ENCODE assay signal across 11 cellular contexts in the genomic region with DNA sequence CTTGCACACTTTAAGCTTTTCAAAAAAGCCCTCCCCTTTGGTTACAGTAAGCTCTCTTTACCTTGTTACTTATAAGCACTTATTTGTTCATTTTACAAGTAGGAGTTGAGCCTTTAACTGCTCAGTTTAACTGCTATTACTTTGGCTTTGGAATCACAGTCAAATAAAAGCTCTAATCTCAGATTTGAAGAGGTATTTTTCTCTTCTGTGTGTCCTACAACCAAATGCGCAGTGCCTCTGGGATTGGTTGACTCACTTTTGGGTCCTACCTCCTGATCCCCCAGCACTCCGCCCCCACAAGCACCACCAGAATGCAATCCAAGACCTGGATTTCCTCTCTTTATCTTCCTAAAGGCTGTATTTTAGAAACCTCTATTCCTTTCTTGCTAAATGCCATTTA. TPM values are rescaled to one million over a fixed set of nuclear protein-coding genes. Genes with fewer than 3 reads are reported as not detected.
DNase-seq lines count a peak whose midpoint lies in the region; ATAC-seq, FAIRE-seq and TF ChIP-seq lines count a peak whose summit lies in the region.
"Had no signal": no experiment of that assay in that cellular context is flagged by ENCODE, and none has a peak within 500 bp of the region (broad histone marks: within the 10 kb centered on the region; RNA-seq: fewer than 3 reads in every experiment).

No MANE protein-coding gene starts in this region.

- H3K36me3 ChIP-seq in PC-9 (ENCODE audit: low read depth) (peaks cover 16% of the 10 kb centered on the region; the same call in 1 of the 2 replicates), endothelial cell of umbilical vein (ENCODE audit: control insufficient read depth in 2 of 2, extremely low read depth in 1 of 2, insufficient read depth in 2 of 2, low read length in 2 of 2) (no peaks in the 10 kb centered on the region), skeletal muscle satellite cell (ENCODE audit: insufficient read depth, low read length) (no peaks in the 10 kb centered on the region), colonic mucosa (no peaks in the 10 kb centered on the region)
- H3K36me3 ChIP-seq: thyroid gland had no signal

- H3K27ac ChIP-seq in PC-9 (no peak overlapping the region), endothelial cell of umbilical vein (ENCODE audit: insufficient read depth, low read depth, low read length) (peak overlapping the region; percentile 81), colonic mucosa (no peak overlapping the region)

- TF ChIP-seq POLR2A in endothelial cell of umbilical vein (IDR thresholded peaks at IDR 0.05; ENCODE audit: low read depth, low read length): no peak

- peaks cover 35% of the 10 kb centered on the region for H3F3A ChIP-seq in PC-9 (ENCODE audit: insufficient read depth, low read depth)

- H2AFZ ChIP-seq in PC-9 (no peak overlapping the region), endothelial cell of umbilical vein (ENCODE audit: low read depth, low read length) (no peak overlapping the region)

- dilution Hi-C loops in endothelial cell of umbilical vein (cut with MboI; ENCODE audit: extremely low pct_ligation_motif_present, low sequenced_read_pairs): no loop called here

- H3K9me2 ChIP-seq in PC-9 (ENCODE audit: insufficient read depth): no peaks in the 10 kb centered on the region

- H3K4me2 ChIP-seq in PC-9 (peak overlapping the region; percentile 91), endothelial cell of umbilical vein (ENCODE audit: insufficient read depth, low read length) (peak overlapping the region; percentile 98), skeletal muscle satellite cell (ENCODE audit: low read length) (peak overlapping the region; percentile 96)

- no peak for TF ChIP-seq CTCF in PC-9 (conservative IDR thresholded peaks at IDR 0.05)
- no peak for TF ChIP-seq CTCF in endothelial cell of umbilical vein (IDR thresholded peaks at IDR 0.05; ENCODE audit: extremely low read depth in 1 of 2, insufficient read depth in 1 of 2, low read depth in 1 of 2, low read length in 2 of 2)
- no peak for TF ChIP-seq CTCF in colonic mucosa (IDR thresholded peaks at IDR 0.05)

- no peak for FAIRE-seq in endothelial cell of umbilical vein (lab: Jason Lieb, UNC)
- FAIRE-seq: frontal cortex had no signal

- intact Hi-C loops in PC-9 (cut with micrococcal nuclease; ENCODE audit: unreplicated experiment) (no loop called here), endothelial cell of umbilical vein (cut with micrococcal nuclease) (loop anchor here (5.0 kb wide), 3 partner anchors 44 to 114 kb away; no protein-coding TSS in a partner anchor), colonic mucosa (cut with DNase I) (loop anchor here (5.0 kb wide), 1 partner anchor 169 kb away; no protein-coding TSS in a partner anchor)

- H3K79me2 ChIP-seq in PC-9 (ENCODE audit: low read depth) (peaks cover 64% of the 10 kb centered on the region), endothelial cell of umbilical vein (ENCODE audit: control insufficient read depth, insufficient read depth, low read length) (peaks cover 57% of the 10 kb centered on the region)

- H3K27me3 ChIP-seq in PC-9 (ENCODE audit: insufficient read depth, low read depth): no peaks in the 10 kb centered on the region
- H3K27me3 ChIP-seq in endothelial cell of umbilical vein (ENCODE audit: control insufficient read depth in 2 of 2, insufficient read depth in 2 of 2, low read length in 2 of 2): no peaks in the 10 kb centered on the region
- H3K27me3 ChIP-seq in skeletal muscle satellite cell (ENCODE audit: control insufficient read depth, insufficient read depth, low read length): no peaks in the 10 kb centered on the region
- H3K27me3 ChIP-seq in colonic mucosa: no peaks in the 10 kb centered on the region
- H3K27me3 ChIP-seq: thyroid gland had no signal

- CTCF ChIA-PET in PC-9 (lab: Charles Lee) (no interaction called here), endothelial cell of umbilical vein (lab: Charles Lee) (interaction anchor here (1.0 to 11.1 kb wide), 7 partner anchors 17 to 181 kb away, joined by 3 to 138 read pairs (median 47); partner anchors contain the start of gene HINT3)

- H3K4me1 ChIP-seq in PC-9 (replicated peaks; ENCODE audit: insufficient read depth) (peaks cover 69% of the 10 kb centered on the region), endothelial cell of umbilical vein (ENCODE audit: control insufficient read depth, extremely low read depth, insufficient read depth, low read length) (peaks cover 43% of the 10 kb centered on the region), skeletal muscle satellite cell (ENCODE audit: control insufficient read depth, insufficient read depth, low read length) (peaks cover 51% of the 10 kb centered on the region), colonic mucosa (peaks cover 6% of the 10 kb centered on the region)

- H3K9ac ChIP-seq in endothelial cell of umbilical vein (replicated peaks; ENCODE audit: extremely low read depth, insufficient read depth, low read length): peak overlapping the region; percentile 84
- peak overlapping the region; percentile 1 for H3K9ac ChIP-seq in skeletal muscle satellite cell (ENCODE audit: low read depth, low read length)
- no peak overlapping the region for H3K9ac ChIP-seq in colonic mucosa (ENCODE audit: low read depth in 2 of 2, low read length in 2 of 2)

- POLR2A ChIA-PET in PC-9 (lab: Charles Lee; ENCODE audit: unreplicated experiment): interaction anchor here (0.6 kb wide), 1 partner anchor 12 kb away, joined by 3 read pairs; no protein-coding TSS in a partner anchor
- POLR2A ChIA-PET in endothelial cell of umbilical vein (lab: Charles Lee): no interaction called here

- peaks cover 5% of the 10 kb centered on the region; the same call in 1 of the 2 replicates for H3K9me3 ChIP-seq in PC-9 (ENCODE audit: insufficient read depth, low read depth)
- no peaks in the 10 kb centered on the region for H3K9me3 ChIP-seq in endothelial cell of umbilical vein (replicated peaks; ENCODE audit: control insufficient read depth, insufficient read depth, low read length)
- H3K9me3 ChIP-seq in skeletal muscle satellite cell (replicated peaks; ENCODE audit: low read length): no peaks in the 10 kb centered on the region
- no peaks in the 10 kb centered on the region for H3K9me3 ChIP-seq in colonic mucosa
- H3K9me3 ChIP-seq: thyroid gland had no signal

- BruUV-seq in PC-9 (replicated peaks; lab: Mats Ljungman, UMichigan): no TSS peak
- TSS peak; percentile 19 for BruUV-seq in endothelial cell of umbilical vein (replicated peaks; lab: Mats Ljungman, UMichigan)

- H3K9me1 ChIP-seq in endothelial cell of umbilical vein (replicated peaks; ENCODE audit: control insufficient read depth, extremely low read depth, insufficient read depth, low read length): no peaks in the 10 kb centered on the region

- ATAC-seq in GM19397 (IDR thresholded peaks at IDR 0.05; ENCODE audit: unreplicated experiment): no peak

- H3K4me3 ChIP-seq in PC-9: 0 out of 2 replicates have a peak overlapping the region, but pooled peaks have one; percentile 26
- peak overlapping the region in 2 of 3 experiments; percentile 4 to 96 for H3K4me3 ChIP-seq in endothelial cell of umbilical vein (replicated peaks in 1 of 3; ENCODE audit: insufficient read depth in 1 of 3, low read depth in 1 of 3, low read length in 3 of 3)
- H3K4me3 ChIP-seq in skeletal muscle satellite cell (ENCODE audit: low read length): peak overlapping the region; percentile 11
- H3K4me3 ChIP-seq in colonic mucosa: no peak overlapping the region
- H3K4me3 ChIP-seq: thyroid gland had no signal

- DNase-seq in NCI-H1436 (lab: John Stamatoyannopoulos, UW) (peak; percentile 3), NCI-H1436 treated with DMSO at 0.1 percent for 48 hours (lab: John Stamatoyannopoulos, UW) (no peak), PC-9 (no peak), endothelial cell of umbilical vein (ENCODE audit: low read depth, low spot score) (peak; percentile 72), colonic mucosa (no peak), HK-2 (ENCODE audit: unreplicated experiment) (no peak)
- DNase-seq: 8988T, thyroid gland had no signal

- no peaks in the 10 kb centered on the region for H4K20me1 ChIP-seq in PC-9 (ENCODE audit: insufficient read depth)
- no peaks in the 10 kb centered on the region for H4K20me1 ChIP-seq in endothelial cell of umbilical vein (replicated peaks; ENCODE audit: control insufficient read depth, extremely low read depth, insufficient read depth, low read length)

TF ChIP-seq in endothelial cell of umbilical vein, 7 proteins besides CTCF, POLR2A, EP300 and RAD21:
- TF ChIP-seq FOS (IDR thresholded peaks at IDR 0.05; ENCODE audit: borderline replicate concordance, insufficient read depth, low read length) (no peak), JUN (IDR thresholded peaks at IDR 0.05; ENCODE audit: borderline replicate concordance, insufficient read depth, insufficient read length, low read depth) (no peak), EZH2 (IDR thresholded peaks at IDR 0.05; ENCODE audit: borderline replicate concordance, low read depth, low read length, severe bottlenecking) (no peak)

RNA-seq across cellular contexts. Expression of gene NCOA7, which starts 2.5 kb away (rescaled TPM):
- total RNA-seq in PC-9 (2021) (47.6 and 51.0 TPM in 2 replicates), endothelial cell of umbilical vein (58.2 and 71.2 TPM in 2 replicates), colonic mucosa (10 to 100 TPM; 24.9 to 59.3 TPM)
- polyA plus RNA-seq in endothelial cell of umbilical vein: 20.3 and 27.7 TPM in 2 replicates
- 25.3 and 29.9 TPM in 2 replicates for polyA plus RNA-seq in endothelial cell of umbilical vein (2011; cell fraction: cytosol; rRNA removed)
- 57.9 and 62.1 TPM in 2 replicates for polyA plus RNA-seq in endothelial cell of umbilical vein (2011; cell fraction: nucleus; rRNA removed)
- polyA plus RNA-seq in endothelial cell of umbilical vein (2012): 39.7 and 40.1 TPM in 2 replicates
- polyA minus RNA-seq in endothelial cell of umbilical vein: 111 and 159 TPM in 2 replicates
- 52.8 TPM for polyA minus RNA-seq in endothelial cell of umbilical vein (2011; cell fraction: cytosol; rRNA and poly(A)+ RNA removed)
- 62.9 and 65.0 TPM in 2 replicates for polyA minus RNA-seq in endothelial cell of umbilical vein (2011; cell fraction: nucleus; rRNA and poly(A)+ RNA removed)
- 12.9 and 19.3 TPM in 2 replicates for total RNA-seq in skeletal muscle satellite cell (2012; rRNA removed)

RNA-seq across cellular contexts. Expression of gene HEY2, which starts 43.8 kb away (rescaled TPM):
- 0.15 TPM in 1 of 2 replicates, not detected in the other for total RNA-seq in PC-9 (2021)
- not detected in 2 replicates for total RNA-seq in endothelial cell of umbilical vein
- polyA plus RNA-seq in endothelial cell of umbilical vein: 0.03 and 0.07 TPM in 2 replicates
- 0.03 TPM in 2 replicates for polyA plus RNA-seq in endothelial cell of umbilical vein (2011; cell fraction: cytosol; rRNA removed)
- polyA plus RNA-seq in endothelial cell of umbilical vein (2011; cell fraction: nucleus; rRNA removed): 0.10 and 0.26 TPM in 2 replicates
- polyA plus RNA-seq in endothelial cell of umbilical vein (2012): 0.74 and 0.92 TPM in 2 replicates
- polyA minus RNA-seq in endothelial cell of umbilical vein: not detected in 2 replicates
- not detected for polyA minus RNA-seq in endothelial cell of umbilical vein (2011; cell fraction: cytosol; rRNA and poly(A)+ RNA removed)
- polyA minus RNA-seq in endothelial cell of umbilical vein (2011; cell fraction: nucleus; rRNA and poly(A)+ RNA removed): not detected in 2 replicates
- 0.22 TPM in 1 of 2 replicates, not detected in the other for total RNA-seq in skeletal muscle satellite cell (2012; rRNA removed)
- total RNA-seq in colonic mucosa: under 1 TPM; 0.37 to 0.69 TPM

Comparison
In these comparisons a context has a peak if more than half of its experiments do, and no peak if none do; other contexts are left out.
1. DNase-seq: peak in NCI-H1436 (single experiment) and endothelial cell of umbilical vein (single experiment); none in NCI-H1436 treated with DMSO at 0.1 percent for 48 hours (single experiment), PC-9 (0 of 2), colonic mucosa (single experiment) and HK-2 (single experiment).
2. H3K9ac ChIP-seq: peak in endothelial cell of umbilical vein (single experiment) and skeletal muscle satellite cell (single experiment); none in colonic mucosa (0 of 2).
3. Peak in every context shown above with its lines, with median percentiles within 50 percentile points of each other: H3K4me2 ChIP-seq.